27 cellular contexts compared by ENCODE assay signal in genomic region chr14:68482018-68482417, GRCh38.
"Had no signal": no experiment of that assay in that cellular context is flagged by ENCODE, and none has a peak within 500 bp of the region (broad histone marks: within the 10 kb centered on the region; RNA-seq: fewer than 3 reads in every experiment).

No MANE protein-coding gene starts in this region.

- ATAC-seq: activated CD8-positive, alpha-beta T cell treated with anti-CD3 and anti-CD28 coated beads, Interleukin-2, amount 10 ng/mL, durations not matched to agents 7 days and 5 days; gastrocnemius medialis; left cardiac atrium; sciatic nerve; stimulated activated naive CD8-positive, alpha-beta T cell treated with anti-CD3 and anti-CD28 coated beads, Interleukin-15, Interleukin-2, amounts not matched to agents 100 U/mL and 50 U/mL, for 24 hours had no signal

- H3K27ac Mint-ChIP-seq: activated CD8-positive, alpha-beta T cell treated with anti-CD3 and anti-CD28 coated beads, Interleukin-2, amount 10 ng/mL, durations not matched to agents 7 days and 5 days; endodermal cell had no signal

- H3K4me3 Mint-ChIP-seq: activated CD8-positive, alpha-beta T cell treated with anti-CD3 and anti-CD28 coated beads, Interleukin-2, amount 10 ng/mL, durations not matched to agents 7 days and 5 days; activated naive CD8-positive, alpha-beta T cell; activated T-helper 1 cell treated with anti-CD3 and anti-CD28 coated beads, Interleukin-12 subunit alpha, Interleukin-12 subunit beta, Interleukin-2, Interleukin-4 antibody, amounts not matched to agents 30 ng/mL and 10 ng/mL and 1 ng/mL, durations not matched to agents 14 hours and 24 hours and 36 hours; endodermal cell had no signal

- H3K27me3 Mint-ChIP-seq: activated naive CD8-positive, alpha-beta T cell had no signal

- H3K27me3 ChIP-seq: esophagus squamous epithelium, gastrocnemius medialis, upper lobe of right lung had no signal

- DNase-seq: activated CD4-positive, alpha-beta T cell treated with anti-CD3 and anti-CD28 coated beads for 1 hour; activated CD4-positive, alpha-beta T cell treated with anti-CD3 and anti-CD28 coated beads, Interleukin-2, amount 50 U/mL, for 1 hour; activated CD8-positive, alpha-beta T cell treated with anti-CD3 and anti-CD28 coated beads, Interleukin-2, amount 10 ng/mL, durations not matched to agents 7 days and 5 days; activated gamma-delta T cell treated with Interleukin-2 at 50 U/mL for 16 hours; amygdala; cerebellar nuclear complex; endodermal cell; esophagus squamous epithelium; gastrocnemius medialis; head of caudate nucleus; islet precursor cell; left cardiac atrium; lower lobe of right lung; mesendoderm; occipital lobe; stimulated activated CD4-positive, alpha-beta T cell treated with anti-CD3 and anti-CD28 coated beads, Interleukin-15, amount 100 ng/mL, for 24 hours; stimulated activated CD4-positive, alpha-beta T cell treated with anti-CD3 and anti-CD28 coated beads, Interleukin-2, amount 100 ng/mL, for 48 hours; stimulated activated CD8-positive, alpha-beta memory T cell treated with anti-CD3 and anti-CD28 coated beads, Interleukin-4, amount 100 ng/mL, for 48 hours; stimulated activated naive CD8-positive, alpha-beta T cell treated with anti-CD3 and anti-CD28 coated beads, Interleukin-15, Interleukin-2, amounts not matched to agents 100 U/mL and 50 U/mL, for 24 hours; T-helper 1 cell; T-helper 9 cell; upper lobe of right lung had no signal

- H3K9me3 Mint-ChIP-seq: endodermal cell had no signal

- H3K4me3 ChIP-seq: coronary artery, esophagus squamous epithelium, gastrocnemius medialis, lower lobe of right lung, smooth muscle cell, upper lobe of right lung had no signal

- H3K9me3 ChIP-seq: esophagus squamous epithelium, gastrocnemius medialis, lower lobe of right lung, upper lobe of right lung had no signal

- H3K36me3 ChIP-seq: esophagus squamous epithelium, gastrocnemius medialis, lower lobe of right lung, upper lobe of right lung had no signal

- H3K27ac ChIP-seq: coronary artery, esophagus squamous epithelium, gastrocnemius medialis, lower lobe of right lung, upper lobe of right lung had no signal
